ENCODE assay signal across 20 cellular contexts in genomic region chr7:47391726-47392125, GRCh38.
DNase-seq lines count a peak whose midpoint lies in the region; ATAC-seq and TF ChIP-seq lines count a peak whose summit lies in the region.
"Had no signal": no experiment of that assay in that cellular context is flagged by ENCODE, and none has a peak within 500 bp of the region (broad histone marks: within the 10 kb centered on the region; RNA-seq: fewer than 3 reads in every experiment).

No MANE protein-coding gene starts in this region.

- no peak overlapping the region for H2AK5ac ChIP-seq in H9 (ENCODE audit: insufficient read length, low read length)

- H4K20me1 ChIP-seq in H9 (ENCODE audit: control insufficient read depth, insufficient read depth, insufficient read length), result no peaks in the 10 kb centered on the region

- no peak overlapping the region for H4K8ac ChIP-seq in H9 (replicated peaks; ENCODE audit: insufficient read length, low read depth, low read length)

- no peak overlapping the region for H2AFZ ChIP-seq in H9 (ENCODE audit: low read length)

- no peak overlapping the region for H3T11ph ChIP-seq in H9 (ENCODE audit: low read length)

- no peak overlapping the region for H2BK20ac ChIP-seq in H9 (ENCODE audit: low read depth, low read length, poor library complexity, severe bottlenecking)

- H3K4me2 ChIP-seq in H9 (ENCODE audit: insufficient read depth, insufficient read length, low read length), result no peak overlapping the region

- H4K91ac ChIP-seq in H9 (ENCODE audit: insufficient read length, low read depth, low read length), result no peak overlapping the region

- H3K23ac ChIP-seq in H9 (ENCODE audit: insufficient read length, low read depth, low read length), result no peak overlapping the region

- H3K27me3 Mint-ChIP-seq in chondrocyte (ENCODE audit: low read depth) (no peaks in the 10 kb centered on the region), H9 (ENCODE audit: low read depth) (0 out of 2 replicates have a peak, but pooled peaks cover 3% of the 10 kb centered on the region)

- no peak overlapping the region for H3K4me3 Mint-ChIP-seq in chondrocyte (ENCODE audit: unreplicated experiment)
- no peak overlapping the region for H3K4me3 Mint-ChIP-seq in H9

- H3K4me1 ChIP-seq in Panc1 (ENCODE audit: control insufficient read depth, insufficient read depth, low read length) (peaks cover 12% of the 10 kb centered on the region), right cardiac atrium (ENCODE audit: control insufficient read depth, insufficient read depth, low read length) (peaks cover 1% of the 10 kb centered on the region), subcutaneous abdominal adipose tissue (ENCODE audit: control insufficient read depth in 5 of 5, insufficient read depth in 5 of 5, low read length in 5 of 5) (peaks cover 0 to 20% (median 11%) of the 10 kb centered on the region in 5 donors), H9 (ENCODE audit: insufficient read depth, low read length) (no peaks in the 10 kb centered on the region)
- H3K4me1 ChIP-seq: Peyer's patch had no signal

- H3K18ac ChIP-seq in H9 (ENCODE audit: insufficient read length, low read depth, low read length), result no peak overlapping the region

- H3K27me3 ChIP-seq in Panc1 (ENCODE audit: control insufficient read depth, insufficient read depth, low read length), result no peaks in the 10 kb centered on the region
- no peaks in the 10 kb centered on the region for H3K27me3 ChIP-seq in right cardiac atrium (ENCODE audit: control insufficient read depth, insufficient read depth)
- H3K27me3 ChIP-seq in subcutaneous abdominal adipose tissue (ENCODE audit: control insufficient read depth in 5 of 5, insufficient read depth in 4 of 5, low read length in 5 of 5), result no peaks in the 10 kb centered on the region
- H3K27me3 ChIP-seq in H9 (ENCODE audit: insufficient read depth, low read length), result no peaks in the 10 kb centered on the region
- H3K27me3 ChIP-seq: MG63, Peyer's patch had no signal

- intact Hi-C loops in Panc1 (cut with micrococcal nuclease; ENCODE audit: unreplicated experiment) (no loop called here), right cardiac atrium (cut with DNase I) (no loop called here)

- no peak for DNase-seq in Panc1 (ENCODE audit: low read depth, low spot score)
- peak; percentile 66 for DNase-seq in chondrocyte (ENCODE audit: low spot score)
- DNase-seq in right cardiac atrium, result no peak
- no peak for DNase-seq in H9
- no peak for DNase-seq in substantia nigra (lab: John Stamatoyannopoulos, UW)
- DNase-seq: ACHN, AML-193, DMS 273 treated with DMSO at 0.1 percent for 48 hours, DND-41, H7, Kasumi-1, NCI-H1048, NCI-H1436 treated with DMSO at 0.1 percent for 48 hours, NCI-H2029 treated with DMSO at 0.1 percent for 48 hours, NCI-H2171, NCI-H526 had no signal

- no peak overlapping the region for H2BK15ac ChIP-seq in H9 (ENCODE audit: low read depth, low read length)

- H3K56ac ChIP-seq in H9 (ENCODE audit: insufficient read length, low read depth, low read length), result no peak overlapping the region

- no peak for TF ChIP-seq CTCF in Panc1 (IDR thresholded peaks at IDR 0.05)
- no peak for TF ChIP-seq CTCF in chondrocyte (IDR thresholded peaks at IDR 0.05)
- TF ChIP-seq CTCF in H9 (conservative IDR thresholded peaks at IDR 0.05), result no peak

- no peaks in the 10 kb centered on the region for H3K23me2 ChIP-seq in H9 (ENCODE audit: insufficient read length, low read depth, low read length, poor library complexity, severe bottlenecking)

- H3K27ac Mint-ChIP-seq in chondrocyte (ENCODE audit: unreplicated experiment) (no peak overlapping the region), H9 (peak overlapping the region in 1 of 3 experiments; percentile 71; a peak in 2 of 7 replicates)

- H3K9ac ChIP-seq in subcutaneous abdominal adipose tissue (ENCODE audit: low read length in 5 of 5) (no peak overlapping the region), H9 (ENCODE audit: extremely low read depth, insufficient read length, low read length) (no peak overlapping the region)

- H3K36me3 Mint-ChIP-seq in chondrocyte (ENCODE audit: low read depth) (peaks cover 66% of the 10 kb centered on the region), H9 (ENCODE audit: insufficient read depth in 1 of 3, low read depth in 3 of 3) (peaks cover 4 to 13% (median 8%) of the 10 kb centered on the region in 3 experiments; a peak in 6 of 7 replicates)

- BruUV-seq in Panc1 (replicated peaks; lab: Mats Ljungman, UMichigan), result no TSS peak

- no peak overlapping the region for H2BK120ac ChIP-seq in H9 (ENCODE audit: low read depth, low read length, poor library complexity, severe bottlenecking)

- in situ Hi-C loops in Panc1 (cut with HindIII; ENCODE audit: low pct_unique_long_range_greater_than_20kb, low sequenced_read_pairs), result no loop called here

- H3K36me3 ChIP-seq in Panc1 (ENCODE audit: control insufficient read depth, insufficient read depth, low read length), result peaks cover 58% of the 10 kb centered on the region
- peaks cover 9 to 86% (median 68%) of the 10 kb centered on the region in 5 donors for H3K36me3 ChIP-seq in subcutaneous abdominal adipose tissue (ENCODE audit: control insufficient read depth in 5 of 5, insufficient read depth in 5 of 5, low read length in 5 of 5)

- H3K79me1 ChIP-seq in H9 (ENCODE audit: insufficient read depth, low read depth, low read length, poor library complexity, severe bottlenecking), result no peaks in the 10 kb centered on the region

- H3K9me3 ChIP-seq in Panc1 (ENCODE audit: control insufficient read depth, insufficient read depth, low read depth, low read length), result no peaks in the 10 kb centered on the region
- no peaks in the 10 kb centered on the region for H3K9me3 ChIP-seq in right cardiac atrium (ENCODE audit: control insufficient read depth, low read length)
- peaks cover 0 to 4% (median 0%) of the 10 kb centered on the region in 5 donors for H3K9me3 ChIP-seq in subcutaneous abdominal adipose tissue (ENCODE audit: control insufficient read depth in 5 of 5, low read length in 5 of 5)
- no peaks in the 10 kb centered on the region for H3K9me3 ChIP-seq in H9 (ENCODE audit: control insufficient read depth, low read depth, low read length)
- H3K9me3 ChIP-seq: MG63, Peyer's patch had no signal

- ATAC-seq in Panc1, result 0 out of 2 replicates have a peak, but pooled peaks have one; percentile 2
- peak; percentile 3 to 5 for ATAC-seq in right cardiac atrium
- no peak for ATAC-seq in HG03520 (IDR thresholded peaks at IDR 0.05; ENCODE audit: unreplicated experiment)

- no peak overlapping the region for H3K4ac ChIP-seq in H9 (ENCODE audit: low read depth, low read length)

- H2BK12ac ChIP-seq in H9 (ENCODE audit: insufficient read length, low read depth, low read length), result no peak overlapping the region

- H3K4me1 Mint-ChIP-seq in chondrocyte (ENCODE audit: low read depth), result peaks cover 5% of the 10 kb centered on the region
- H3K4me1 Mint-ChIP-seq in H9, result no peaks in the 10 kb centered on the region

- H3K14ac ChIP-seq in H9 (ENCODE audit: insufficient read depth, low read length), result no peak overlapping the region

- H3K27ac ChIP-seq in Panc1 (ENCODE audit: low read length) (no peak overlapping the region), right cardiac atrium (ENCODE audit: low read length) (no peak overlapping the region), subcutaneous abdominal adipose tissue (ENCODE audit: low read depth, low read length) (peak overlapping the region; percentile 43), H9 (ENCODE audit: insufficient read length, low read depth, low read length) (no peak overlapping the region), substantia nigra (ENCODE audit: low read depth, low read length, poor library complexity, severe bottlenecking) (no peak overlapping the region)
- H3K27ac ChIP-seq: Peyer's patch had no signal

- H4K5ac ChIP-seq in H9 (ENCODE audit: insufficient read length, low read depth, low read length), result no peak overlapping the region

- no peak overlapping the region for H2BK5ac ChIP-seq in H9 (ENCODE audit: insufficient read length, low read length)

- CTCF ChIA-PET in Panc1 (lab: Charles Lee), result no interaction called here

- POLR2A ChIA-PET in Panc1 (lab: Charles Lee), result no interaction called here

- H3K9me3 Mint-ChIP-seq in chondrocyte (ENCODE audit: low read depth) (no peaks in the 10 kb centered on the region), H9 (no peaks in the 10 kb centered on the region)

- H3K79me2 ChIP-seq in H9 (ENCODE audit: insufficient read depth, low read length), result no peaks in the 10 kb centered on the region

- WGBS in right cardiac atrium, result 73% methylated on average over 11 of the region's 11 CpGs
- WGBS in H9 (ENCODE audit: extremely low coverage, insufficient read length, low lambda C conversion rate), result no CpG with 5 or more reads among the region's 11 CpGs

- H3K4me3 ChIP-seq in Panc1 (ENCODE audit: low read depth in 2 of 2, low read length in 2 of 2), result no peak overlapping the region
- H3K4me3 ChIP-seq in right cardiac atrium (ENCODE audit: low read length), result no peak overlapping the region
- no peak overlapping the region for H3K4me3 ChIP-seq in subcutaneous abdominal adipose tissue (ENCODE audit: low read depth in 1 of 5, low read length in 5 of 5)
- H3K4me3 ChIP-seq: MG63, Peyer's patch had no signal
